ENCODE assay signal across 18 cellular contexts in genomic region chr1:22629886-22630285, GRCh38. TPM values are rescaled to one million over a fixed set of nuclear protein-coding genes. Genes with fewer than 3 reads are reported as not detected.
A peak's percentile ranks its signal among the peaks of the same experiment; 100 is the strongest.
DNase-seq lines count a peak whose midpoint lies in the region; ATAC-seq, FAIRE-seq and TF ChIP-seq lines count a peak whose summit lies in the region.
"Had no signal": no experiment of that assay in that cellular context is flagged by ENCODE, and none has a peak within 500 bp of the region (broad histone marks: within the 10 kb centered on the region; RNA-seq: fewer than 3 reads in every experiment).

No MANE protein-coding gene starts in this region.

- no peaks in the 10 kb centered on the region for H3K9me3 Mint-ChIP-seq in activated CD4-positive, alpha-beta T cell treated with anti-CD3 and anti-CD28 coated beads, Interleukin-2, amount 10 ng/mL, durations not matched to agents 7 days and 5 days
- no peaks in the 10 kb centered on the region for H3K9me3 Mint-ChIP-seq in activated T-cell treated with anti-CD3 and anti-CD28 coated beads, Interleukin-2, amount 50 U/mL, for 4 hours
- H3K9me3 Mint-ChIP-seq: CD8-positive, alpha-beta T cell had no signal

- H3K4me3 ChIP-seq in bronchial epithelial cell (ENCODE audit: low read depth, low read length) (no peak overlapping the region), osteoblast (ENCODE audit: insufficient read depth, low read length) (no peak overlapping the region)

- no peak overlapping the region for H3K27ac ChIP-seq in osteoblast (ENCODE audit: low read depth, low read length)
- H3K27ac ChIP-seq: 22Rv1 had no signal

- peaks cover 15% of the 10 kb centered on the region for H3K27me3 Mint-ChIP-seq in activated CD4-positive, alpha-beta T cell treated with anti-CD3 and anti-CD28 coated beads, Interleukin-2, amount 10 ng/mL, durations not matched to agents 7 days and 5 days
- H3K27me3 Mint-ChIP-seq in activated T-cell treated with anti-CD3 and anti-CD28 coated beads, Interleukin-2, amount 50 U/mL, for 4 hours (ENCODE audit: low read depth) = peaks cover 37% of the 10 kb centered on the region

- TF ChIP-seq CTCF in bronchial epithelial cell (IDR thresholded peaks at IDR 0.05; ENCODE audit: insufficient read depth, low read length, severe bottlenecking) = no peak
- TF ChIP-seq CTCF in osteoblast (IDR thresholded peaks at IDR 0.05; ENCODE audit: extremely low read depth, low read depth, low read length) = no peak

- no peak for ATAC-seq in HG03025 (IDR thresholded peaks at IDR 0.05; ENCODE audit: low FRiP score, unreplicated experiment)
- no peak for ATAC-seq in activated T-cell treated with anti-CD3 and anti-CD28 coated beads, Interleukin-2, amount 50 U/mL, for 4 hours
- ATAC-seq: CD8-positive, alpha-beta T cell had no signal

- H3K79me2 ChIP-seq in osteoblast (ENCODE audit: insufficient read depth, low read length) = no peaks in the 10 kb centered on the region

- DNase-seq in activated CD4-positive, alpha-beta T cell treated with anti-CD3 and anti-CD28 coated beads, Interleukin-2, amount 10 ng/mL, durations not matched to agents 7 days and 5 days = no peak
- no peak for DNase-seq in activated CD4-positive, alpha-beta T cell treated with anti-CD3 and anti-CD28 coated beads, Interleukin-2, amount 50 U/mL, for 4 hours
- no peak for DNase-seq in bronchial epithelial cell (ENCODE audit: low read depth)
- DNase-seq in iPS-NIHi7 (ENCODE audit: extremely low spot score) = peak; percentile 43
- DNase-seq in osteoblast (ENCODE audit: insufficient read length, low spot score, missing footprints) = peak; percentile 26
- no peak for DNase-seq in activated T-cell treated with anti-CD3 and anti-CD28 coated beads, Interleukin-2, amount 50 U/mL, for 4 hours
- no peak for DNase-seq in effector CD4-positive, alpha-beta T cell
- DNase-seq: CD8-positive, alpha-beta T cell; COR-L47; DND-41; GDM1 had no signal

- no peaks in the 10 kb centered on the region for H3K36me3 Mint-ChIP-seq in activated CD4-positive, alpha-beta T cell treated with anti-CD3 and anti-CD28 coated beads, Interleukin-2, amount 10 ng/mL, durations not matched to agents 7 days and 5 days (ENCODE audit: low read depth)
- H3K36me3 Mint-ChIP-seq in activated T-cell treated with anti-CD3 and anti-CD28 coated beads, Interleukin-2, amount 50 U/mL, for 4 hours (ENCODE audit: insufficient read depth) = no peaks in the 10 kb centered on the region
- H3K36me3 Mint-ChIP-seq: CD14-positive monocyte; CD8-positive, alpha-beta T cell had no signal

- peak; percentile 40 for FAIRE-seq in bronchial epithelial cell (lab: Jason Lieb, UNC)
- FAIRE-seq: GM19239, H54 had no signal

- H3K27ac Mint-ChIP-seq in activated CD4-positive, alpha-beta T cell treated with anti-CD3 and anti-CD28 coated beads, Interleukin-2, amount 10 ng/mL, durations not matched to agents 7 days and 5 days = peak overlapping the region; percentile 2
- H3K27ac Mint-ChIP-seq: CD14-positive monocyte; CD8-positive, alpha-beta T cell had no signal

- H3K4me1 Mint-ChIP-seq in activated CD4-positive, alpha-beta T cell treated with anti-CD3 and anti-CD28 coated beads, Interleukin-2, amount 10 ng/mL, durations not matched to agents 7 days and 5 days = no peaks in the 10 kb centered on the region
- H3K4me1 Mint-ChIP-seq in activated T-cell treated with anti-CD3 and anti-CD28 coated beads, Interleukin-2, amount 50 U/mL, for 4 hours (ENCODE audit: low read depth) = no peaks in the 10 kb centered on the region
- H3K4me1 Mint-ChIP-seq: CD14-positive monocyte had no signal

- POLR2A ChIA-PET in activated CD4-positive, alpha-beta T cell treated with anti-CD3 and anti-CD28 coated beads, Interleukin-2, amount 10 ng/mL, durations not matched to agents 7 days and 5 days (lab: Charles Lee) = no interaction called here

- H4K20me1 ChIP-seq in osteoblast (ENCODE audit: insufficient read depth, low read length) = no peaks in the 10 kb centered on the region

- CTCF ChIA-PET in activated CD4-positive, alpha-beta T cell treated with anti-CD3 and anti-CD28 coated beads, Interleukin-2, amount 10 ng/mL, durations not matched to agents 7 days and 5 days (lab: Charles Lee) = no interaction called here

- peaks cover 17% of the 10 kb centered on the region for H3K27me3 ChIP-seq in bronchial epithelial cell (ENCODE audit: control insufficient read depth, insufficient read depth, low read length)
- peaks cover 29% of the 10 kb centered on the region for H3K27me3 ChIP-seq in osteoblast (ENCODE audit: insufficient read depth, low read length)

- no peaks in the 10 kb centered on the region for H3K4me1 ChIP-seq in osteoblast (ENCODE audit: insufficient read depth, low read length)

- no peak overlapping the region for H3K4me3 Mint-ChIP-seq in activated CD4-positive, alpha-beta T cell treated with anti-CD3 and anti-CD28 coated beads, Interleukin-2, amount 10 ng/mL, durations not matched to agents 7 days and 5 days
- no peak overlapping the region for H3K4me3 Mint-ChIP-seq in activated T-cell treated with anti-CD3 and anti-CD28 coated beads, Interleukin-2, amount 50 U/mL, for 4 hours
- H3K4me3 Mint-ChIP-seq: CD8-positive, alpha-beta T cell had no signal

- no peak overlapping the region for H3K4me2 ChIP-seq in osteoblast (ENCODE audit: insufficient read depth, low read length)

- no peak overlapping the region for H2AFZ ChIP-seq in osteoblast (ENCODE audit: low read length)

- H3K36me3 ChIP-seq in bronchial epithelial cell (ENCODE audit: control insufficient read depth, insufficient read depth, low read length) = no peaks in the 10 kb centered on the region
- H3K36me3 ChIP-seq in osteoblast (ENCODE audit: insufficient read depth, low read length) = no peaks in the 10 kb centered on the region

- H3K9me3 ChIP-seq in osteoblast (ENCODE audit: low read depth, low read length) = no peaks in the 10 kb centered on the region

RNA-seq across cellular contexts. Expression of gene C1QA, which starts 6.5 kb away (rescaled TPM):
- not detected for total RNA-seq in activated CD4-positive, alpha-beta T cell treated with anti-CD3 and anti-CD28 coated beads, Interleukin-2, amount 10 ng/mL, durations not matched to agents 7 days and 5 days
- not detected in 2 replicates for total RNA-seq in bronchial epithelial cell
- 1.1 TPM in 1 of 2 replicates, not detected in the other for total RNA-seq in osteoblast
- total RNA-seq in activated T-cell treated with anti-CD3 and anti-CD28 coated beads, Interleukin-2, amount 50 U/mL, for 4 hours = under 1 TPM in 2 of 3 donors, not detected in 1; 0.38 to 0.95 TPM
- total RNA-seq: A673; CD8-positive, alpha-beta T cell; HT1080 had no signal

RNA-seq across cellular contexts. Expression of gene C1QC, which starts 13.5 kb away (rescaled TPM):
- total RNA-seq in activated CD4-positive, alpha-beta T cell treated with anti-CD3 and anti-CD28 coated beads, Interleukin-2, amount 10 ng/mL, durations not matched to agents 7 days and 5 days = not detected
- total RNA-seq in bronchial epithelial cell (not detected in 2 replicates), osteoblast (2.2 TPM in 1 of 2 replicates, not detected in the other)
- total RNA-seq in activated T-cell treated with anti-CD3 and anti-CD28 coated beads, Interleukin-2, amount 50 U/mL, for 4 hours = under 1 TPM; 0.38 to 0.74 (median 0.68) TPM
- total RNA-seq: A673; CD8-positive, alpha-beta T cell; HT1080 had no signal

RNA-seq across cellular contexts. Expression of gene C1QB, which starts 23.1 kb away (rescaled TPM):
- not detected for total RNA-seq in activated CD4-positive, alpha-beta T cell treated with anti-CD3 and anti-CD28 coated beads, Interleukin-2, amount 10 ng/mL, durations not matched to agents 7 days and 5 days
- not detected in 2 replicates for total RNA-seq in bronchial epithelial cell
- total RNA-seq in osteoblast = 0.72 TPM in 1 of 2 replicates, not detected in the other
- total RNA-seq in activated T-cell treated with anti-CD3 and anti-CD28 coated beads, Interleukin-2, amount 50 U/mL, for 4 hours = under 1 TPM; 0.43 to 0.65 (median 0.45) TPM
- total RNA-seq: A673; CD8-positive, alpha-beta T cell; HT1080 had no signal

Comparison
In these comparisons a context has a peak if more than half of its experiments do, and no peak if none do; other contexts are left out.
1. DNase-seq: peak in iPS-NIHi7 (single experiment) and osteoblast (single experiment); none in activated CD4-positive, alpha-beta T cell treated with anti-CD3 and anti-CD28 coated beads, Interleukin-2, amount 10 ng/mL, durations not matched to agents 7 days and 5 days (single experiment), activated CD4-positive, alpha-beta T cell treated with anti-CD3 and anti-CD28 coated beads, Interleukin-2, amount 50 U/mL, for 4 hours (0 of 2), bronchial epithelial cell (single experiment), activated T-cell treated with anti-CD3 and anti-CD28 coated beads, Interleukin-2, amount 50 U/mL, for 4 hours (single experiment) and effector CD4-positive, alpha-beta T cell (single experiment).